19 cellular contexts compared by ENCODE assay signal in the genomic region with DNA sequence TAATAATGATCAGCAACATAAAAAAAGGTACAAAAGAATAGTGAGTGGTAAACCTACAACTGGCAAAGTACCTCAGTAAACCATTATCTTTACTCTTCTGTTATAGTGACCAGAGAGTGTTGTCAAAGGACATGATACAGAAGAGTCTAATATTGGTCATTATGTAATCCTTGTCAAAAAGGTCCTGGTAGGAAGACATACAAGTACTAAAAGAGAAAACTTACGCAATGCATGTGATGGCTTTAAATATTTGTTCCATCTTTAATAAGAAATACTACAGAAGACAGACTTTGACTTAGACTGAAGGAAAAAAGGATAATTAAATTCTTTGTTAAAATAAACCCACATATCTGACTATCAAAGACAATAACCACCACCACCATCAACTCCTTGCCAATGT. TPM values are rescaled to one million over a fixed set of nuclear protein-coding genes. Genes with fewer than 3 reads are reported as not detected.
DNase-seq lines count a peak whose midpoint lies in the region; ATAC-seq, FAIRE-seq and TF ChIP-seq lines count a peak whose summit lies in the region.
"Had no signal": no experiment of that assay in that cellular context is flagged by ENCODE, and none has a peak within 500 bp of the region (broad histone marks: within the 10 kb centered on the region; RNA-seq: fewer than 3 reads in every experiment).

No MANE protein-coding gene starts in this region.

- H3K27me3 ChIP-seq in HepG2 (ENCODE audit: control insufficient read depth in 1 of 2, insufficient read depth in 2 of 2, low read length in 2 of 2) (no peaks in the 10 kb centered on the region), right lobe of liver (no peaks in the 10 kb centered on the region), PC-3 (ENCODE audit: low read length) (no peaks in the 10 kb centered on the region), endothelial cell of umbilical vein (ENCODE audit: control insufficient read depth in 2 of 2, insufficient read depth in 2 of 2, low read length in 2 of 2) (no peaks in the 10 kb centered on the region), skeletal muscle satellite cell (ENCODE audit: control insufficient read depth, insufficient read depth, low read length) (no peaks in the 10 kb centered on the region)
- H3K27me3 ChIP-seq: BE2C had no signal

- in situ Hi-C loops in HepG2 (cut with HindIII; ENCODE audit: extremely low pct_ligation_motif_present, low pct_unique_long_range_greater_than_20kb): no loop called here

- dilution Hi-C loops in endothelial cell of umbilical vein (cut with MboI; ENCODE audit: extremely low pct_ligation_motif_present, low sequenced_read_pairs): no loop called here

- H3K9me1 ChIP-seq in endothelial cell of umbilical vein (replicated peaks; ENCODE audit: control insufficient read depth, extremely low read depth, insufficient read depth, low read length): peaks cover 2% of the 10 kb centered on the region

- H3K9me2 ChIP-seq in PC-3 (replicated peaks; ENCODE audit: low read length): no peaks in the 10 kb centered on the region

- no peak overlapping the region for H2AFZ ChIP-seq in HepG2 (ENCODE audit: low read length)
- no peak overlapping the region for H2AFZ ChIP-seq in PC-3 (ENCODE audit: low read length)
- H2AFZ ChIP-seq in endothelial cell of umbilical vein (ENCODE audit: low read depth, low read length): no peak overlapping the region
- H2AFZ ChIP-seq: GM23338 had no signal

- no peak for ATAC-seq in HepG2
- no peak for ATAC-seq in right lobe of liver
- ATAC-seq in PC-3: no peak
- no peak for ATAC-seq in HG02973 (IDR thresholded peaks at IDR 0.05; ENCODE audit: unreplicated experiment)
- ATAC-seq: CD8-positive, alpha-beta T cell; GM23338 had no signal

- H3F3A ChIP-seq in PC-3 (ENCODE audit: low read length, unreplicated experiment): no peaks in the 10 kb centered on the region

- TF ChIP-seq EP300 in HepG2 (IDR thresholded peaks at IDR 0.05; ENCODE audit: low read depth in 2 of 2, low read length in 2 of 2) (no peak), HepG2 (CRISPR knock-in tag; IDR thresholded peaks at IDR 0.05; ENCODE audit: borderline replicate concordance) (no peak)

- BruUV-seq in HepG2 (replicated peaks; lab: Mats Ljungman, UMichigan) (no TSS peak), PC-3 (replicated peaks; lab: Mats Ljungman, UMichigan) (no TSS peak), endothelial cell of umbilical vein (replicated peaks; lab: Mats Ljungman, UMichigan) (no TSS peak)

- FAIRE-seq in HepG2 (lab: Jason Lieb, UNC) (no peak), endothelial cell of umbilical vein (lab: Jason Lieb, UNC) (no peak)
- FAIRE-seq: D721Med, G401.6, GM12891 had no signal

- no peak overlapping the region for H3K4me3 ChIP-seq in HepG2 (replicated peaks in 1 of 3; ENCODE audit: insufficient read depth in 1 of 3, low read depth in 2 of 3, low read length in 3 of 3)
- H3K4me3 ChIP-seq in right lobe of liver: no peak overlapping the region
- H3K4me3 ChIP-seq in PC-3 (ENCODE audit: low read length): no peak overlapping the region
- no peak overlapping the region for H3K4me3 ChIP-seq in endothelial cell of umbilical vein (replicated peaks in 1 of 3; ENCODE audit: insufficient read depth in 1 of 3, low read depth in 1 of 3, low read length in 3 of 3)
- peak overlapping the region; percentile 11 for H3K4me3 ChIP-seq in skeletal muscle satellite cell (ENCODE audit: low read length)
- H3K4me3 ChIP-seq: GM23338 had no signal

- TF ChIP-seq CTCF in HepG2 (CRISPR knock-in tag; IDR thresholded peaks at IDR 0.05) (no peak), right lobe of liver (IDR thresholded peaks at IDR 0.05) (no peak), PC-3 (conservative IDR thresholded peaks at IDR 0.05; ENCODE audit: low read depth, low read length) (no peak), endothelial cell of umbilical vein (IDR thresholded peaks at IDR 0.05; ENCODE audit: extremely low read depth in 1 of 2, insufficient read depth in 1 of 2, low read depth in 1 of 2, low read length in 2 of 2) (no peak)

- TF ChIP-seq RAD21 in HepG2 (CRISPR knock-in tag; IDR thresholded peaks at IDR 0.05): no peak

- no peaks in the 10 kb centered on the region; the same call in 1 of the 2 replicates for H4K20me1 ChIP-seq in HepG2 (ENCODE audit: insufficient read depth, low read length)
- no peaks in the 10 kb centered on the region for H4K20me1 ChIP-seq in PC-3 (ENCODE audit: low read length)
- H4K20me1 ChIP-seq in endothelial cell of umbilical vein (replicated peaks; ENCODE audit: control insufficient read depth, extremely low read depth, insufficient read depth, low read length): peaks cover 2% of the 10 kb centered on the region

- H3K36me3 ChIP-seq in HepG2 (replicated peaks in 1 of 2; ENCODE audit: control insufficient read depth in 1 of 2, insufficient read depth in 2 of 2, low read length in 2 of 2) (no peaks in the 10 kb centered on the region), right lobe of liver (no peaks in the 10 kb centered on the region), PC-3 (ENCODE audit: low read depth, low read length) (no peaks in the 10 kb centered on the region), endothelial cell of umbilical vein (ENCODE audit: control insufficient read depth in 2 of 2, extremely low read depth in 1 of 2, insufficient read depth in 2 of 2, low read length in 2 of 2) (no peaks in the 10 kb centered on the region), skeletal muscle satellite cell (ENCODE audit: insufficient read depth, low read length) (no peaks in the 10 kb centered on the region)
- H3K36me3 ChIP-seq: BE2C had no signal

- H3K4me1 ChIP-seq in HepG2 (ENCODE audit: insufficient read depth, low read length) (peaks cover 74% of the 10 kb centered on the region), right lobe of liver (peaks cover 0 to 40% (median 17%) of the 10 kb centered on the region in 4 donors), PC-3 (ENCODE audit: insufficient read depth, low read length) (peaks cover 54% of the 10 kb centered on the region), endothelial cell of umbilical vein (ENCODE audit: control insufficient read depth, extremely low read depth, insufficient read depth, low read length) (peaks cover 64% of the 10 kb centered on the region), skeletal muscle satellite cell (ENCODE audit: control insufficient read depth, insufficient read depth, low read length) (peaks cover 36% of the 10 kb centered on the region)
- H3K4me1 ChIP-seq: BE2C had no signal

- peaks cover 16% of the 10 kb centered on the region for H3K4me1 Mint-ChIP-seq in activated T-helper 2 cell treated with anti-CD3 and anti-CD28 coated beads, Interferon-gamma antibody, Interleukin-2, Interleukin-4, amounts not matched to agents 10 μg/mL and 5 μg/mL and 100 μg/mL, durations not matched to agents 14 hours and 24 hours and 36 hours (ENCODE audit: low read depth)

- no peaks in the 10 kb centered on the region for H3K9me3 Mint-ChIP-seq in activated T-helper 2 cell treated with anti-CD3 and anti-CD28 coated beads, Interferon-gamma antibody, Interleukin-2, Interleukin-4, amounts not matched to agents 10 μg/mL and 5 μg/mL and 100 μg/mL, durations not matched to agents 14 hours and 24 hours and 36 hours
- H3K9me3 Mint-ChIP-seq: CD8-positive, alpha-beta T cell; GM23338 had no signal

- WGBS in HepG2 (ENCODE audit: low lambda C conversion rate): 98% methylated on average over 1 of the region's 1 CpG
- WGBS in right lobe of liver (ENCODE audit: insufficient coverage, low coverage, low lambda C conversion rate, missing lambda C conversion rate): 82% methylated on average over 1 of the region's 1 CpG

- H3K9ac ChIP-seq in HepG2 (ENCODE audit: insufficient read depth, low read depth, low read length) (no peak overlapping the region), PC-3 (ENCODE audit: low read length) (no peak overlapping the region), endothelial cell of umbilical vein (replicated peaks; ENCODE audit: extremely low read depth, insufficient read depth, low read length) (no peak overlapping the region), skeletal muscle satellite cell (ENCODE audit: low read depth, low read length) (no peak overlapping the region)

- H3K27ac ChIP-seq in HepG2 (ENCODE audit: extremely low read length, insufficient read depth, low read length): no peak overlapping the region
- no peak overlapping the region for H3K27ac ChIP-seq in right lobe of liver
- H3K27ac ChIP-seq in PC-3 (ENCODE audit: low read length): peak overlapping the region; percentile 53
- peak overlapping the region; percentile 13 for H3K27ac ChIP-seq in endothelial cell of umbilical vein (ENCODE audit: insufficient read depth, low read depth, low read length)

- H3K9me3 ChIP-seq in HepG2 (ENCODE audit: low read length) (no peaks in the 10 kb centered on the region), right lobe of liver (no peaks in the 10 kb centered on the region), PC-3 (ENCODE audit: low read length) (no peaks in the 10 kb centered on the region), endothelial cell of umbilical vein (replicated peaks; ENCODE audit: control insufficient read depth, insufficient read depth, low read length) (no peaks in the 10 kb centered on the region), skeletal muscle satellite cell (replicated peaks; ENCODE audit: low read length) (no peaks in the 10 kb centered on the region)
- H3K9me3 ChIP-seq: BE2C had no signal

- H3K27ac Mint-ChIP-seq in activated T-helper 2 cell treated with anti-CD3 and anti-CD28 coated beads, Interferon-gamma antibody, Interleukin-2, Interleukin-4, amounts not matched to agents 10 μg/mL and 5 μg/mL and 100 μg/mL, durations not matched to agents 14 hours and 24 hours and 36 hours: no peak overlapping the region
- H3K27ac Mint-ChIP-seq: CD14-positive monocyte; CD8-positive, alpha-beta T cell; GM23338 had no signal

- POLR2A ChIA-PET in HepG2 (lab: Yijun Ruan, JAX): no interaction called here
- POLR2A ChIA-PET in PC-3 (lab: Charles Lee; ENCODE audit: unreplicated experiment): interaction anchor here (0.6 kb wide), 1 partner anchor 251 kb away, joined by 4 read pairs; no protein-coding TSS in a partner anchor
- POLR2A ChIA-PET in endothelial cell of umbilical vein (lab: Charles Lee): no interaction called here

- H3K4me2 ChIP-seq in HepG2 (ENCODE audit: low read depth, low read length) (no peak overlapping the region), PC-3 (ENCODE audit: low read length) (peak overlapping the region; percentile 11), endothelial cell of umbilical vein (ENCODE audit: insufficient read depth, low read length) (peak overlapping the region; percentile 22), skeletal muscle satellite cell (ENCODE audit: low read length) (peak overlapping the region; percentile 13)
- H3K4me2 ChIP-seq: GM23338 had no signal

- DNase-seq in HepG2 (ENCODE audit: low spot score) (no peak), right lobe of liver (no peak), PC-3 (no peak), endothelial cell of umbilical vein (ENCODE audit: low read depth, low spot score) (no peak), islet precursor cell (no peak)
- DNase-seq in activated T-helper 2 cell treated with anti-CD3 and anti-CD28 coated beads, Interferon-gamma antibody, Interleukin-2, Interleukin-4, amounts not matched to agents 10 μg/mL and 5 μg/mL and 100 μg/mL, durations not matched to agents 14 hours and 24 hours and 36 hours (ENCODE audit: low spot score): no peak
- DNase-seq: BE2C; CD8-positive, alpha-beta T cell; COR-L47; DMS153; DMS79 treated with DMSO at 0.1 percent for 48 hours; H7 had no signal

- no peaks in the 10 kb centered on the region for H3K36me3 Mint-ChIP-seq in activated T-helper 2 cell treated with anti-CD3 and anti-CD28 coated beads, Interferon-gamma antibody, Interleukin-2, Interleukin-4, amounts not matched to agents 10 μg/mL and 5 μg/mL and 100 μg/mL, durations not matched to agents 14 hours and 24 hours and 36 hours (ENCODE audit: low read depth)
- H3K36me3 Mint-ChIP-seq: CD8-positive, alpha-beta T cell had no signal

- H3K79me2 ChIP-seq in HepG2 (ENCODE audit: insufficient read depth, low read length) (peaks cover 96% of the 10 kb centered on the region), PC-3 (ENCODE audit: low read length) (peaks cover 94% of the 10 kb centered on the region), endothelial cell of umbilical vein (ENCODE audit: control insufficient read depth, insufficient read depth, low read length) (peaks cover 100% of the 10 kb centered on the region)

- TF ChIP-seq POLR2A in HepG2 (IDR thresholded peaks at IDR 0.05; ENCODE audit: insufficient read depth in 1 of 2, low read depth in 2 of 2, low read length in 2 of 2) (no peak), right lobe of liver (IDR thresholded peaks at IDR 0.05) (no peak), endothelial cell of umbilical vein (IDR thresholded peaks at IDR 0.05; ENCODE audit: low read depth, low read length) (no peak)

- CTCF ChIA-PET in HepG2 (lab: Yijun Ruan, JAX; ENCODE audit: low intra/inter-chr PET ratio, low total read pairs) (no interaction called here), PC-3 (lab: Charles Lee) (no interaction called here), endothelial cell of umbilical vein (lab: Charles Lee) (interaction anchor here (0.8 to 1.3 kb wide), 2 partner anchors 36 to 38 kb away, joined by 3 read pairs; no protein-coding TSS in a partner anchor)

- intact Hi-C loops in HepG2 (cut with micrococcal nuclease; ENCODE audit: unreplicated experiment) (loop anchor here (10.0 kb wide), 2 partner anchors 195 to 215 kb away; no protein-coding TSS in a partner anchor), right lobe of liver (cut with DNase I) (loop anchor here in 1 of 2 donors (10.0 kb wide), 1 partner anchor 55 kb away; no protein-coding TSS in a partner anchor), PC-3 (cut with micrococcal nuclease) (no loop called here), endothelial cell of umbilical vein (cut with micrococcal nuclease) (loop anchor here (10.0 kb wide), 1 partner anchor 365 kb away; no protein-coding TSS in a partner anchor)
- intact Hi-C loops in activated T-helper 2 cell treated with anti-CD3 and anti-CD28 coated beads, Interferon-gamma antibody, Interleukin-2, Interleukin-4, amounts not matched to agents 10 μg/mL and 5 μg/mL and 100 μg/mL, durations not matched to agents 14 hours and 24 hours and 36 hours (cut with micrococcal nuclease): loop anchor here (10.0 kb wide), 1 partner anchor 635 kb away; a partner anchor contains a TSS

- peaks cover 31% of the 10 kb centered on the region for H3K27me3 Mint-ChIP-seq in activated T-helper 2 cell treated with anti-CD3 and anti-CD28 coated beads, Interferon-gamma antibody, Interleukin-2, Interleukin-4, amounts not matched to agents 10 μg/mL and 5 μg/mL and 100 μg/mL, durations not matched to agents 14 hours and 24 hours and 36 hours (ENCODE audit: low read depth)

- H3K4me3 Mint-ChIP-seq in activated T-helper 2 cell treated with anti-CD3 and anti-CD28 coated beads, Interferon-gamma antibody, Interleukin-2, Interleukin-4, amounts not matched to agents 10 μg/mL and 5 μg/mL and 100 μg/mL, durations not matched to agents 14 hours and 24 hours and 36 hours (ENCODE audit: low read depth): no peak overlapping the region
- H3K4me3 Mint-ChIP-seq: CD8-positive, alpha-beta T cell; GM23338 had no signal

RNA-seq across cellular contexts. Expression of a gene that starts 6.5 kb away (rescaled TPM):
- total RNA-seq in HepG2 (2016; rRNA removed; fragmentation: Illumina TruSeq; extraction: Trizol) (13.5 and 19.1 TPM in 2 replicates), right lobe of liver (10 to 100 TPM in 5 of 6 experiments, 1 to 10 TPM in 1; 9.4 to 29.9 (median 22.8) TPM), PC-3 (2014; rRNA removed) (21.8 and 25.4 TPM in 2 replicates), endothelial cell of umbilical vein (164 TPM in 2 replicates)
- 6.3 and 6.4 TPM in 2 replicates for total RNA-seq in HepG2 (2016; cell fraction: cytosol; rRNA removed; fragmentation: Illumina TruSeq; extraction: Trizol; ENCODE audit: low read depth)
- 14.2 and 17.5 TPM in 2 replicates for total RNA-seq in HepG2 (2016; cell fraction: insoluble cytoplasmic fraction; rRNA removed; fragmentation: Illumina TruSeq; extraction: Trizol)
- 4.5 and 6.0 TPM in 2 replicates for total RNA-seq in HepG2 (2016; cell fraction: membrane; rRNA removed; fragmentation: Illumina TruSeq; extraction: Trizol)
- 45.8 and 53.4 TPM in 2 replicates for total RNA-seq in HepG2 (2016; cell fraction: nucleus; rRNA removed; fragmentation: Illumina TruSeq; extraction: Trizol)
- polyA plus RNA-seq in HepG2 (2011; rRNA removed) (16.2 and 17.4 TPM in 2 replicates), endothelial cell of umbilical vein (37.5 and 47.4 TPM in 2 replicates)
- polyA plus RNA-seq in HepG2 (2011; cell fraction: cytosol; rRNA removed): 9.8 and 10.6 TPM in 2 replicates
- 23.1 and 29.8 TPM in 2 replicates for polyA plus RNA-seq in HepG2 (2011; cell fraction: nucleus; rRNA removed)
- polyA plus RNA-seq in HepG2 (2012): 12.9 and 13.0 TPM in 2 replicates
- polyA plus RNA-seq in HepG2 (2016; cell fraction: cytosol; fragmentation: Illumina TruSeq; extraction: Trizol; ENCODE audit: low read depth): 0.15 and 0.33 TPM in 2 replicates
- 6.8 TPM in 2 replicates for polyA plus RNA-seq in HepG2 (2016; cell fraction: insoluble cytoplasmic fraction; fragmentation: Illumina TruSeq; extraction: Trizol; ENCODE audit: low read depth)
- 0.62 and 0.66 TPM in 2 replicates for polyA plus RNA-seq in HepG2 (2016; cell fraction: membrane; fragmentation: Illumina TruSeq; extraction: Trizol; ENCODE audit: low read depth)
- polyA plus RNA-seq in HepG2 (2016; cell fraction: nucleus; fragmentation: Illumina TruSeq; extraction: Trizol; ENCODE audit: insufficient read depth, low read depth): 18.9 and 19.8 TPM in 2 replicates
- polyA minus RNA-seq in HepG2 (2011; rRNA and poly(A)+ RNA removed; ENCODE audit: low replicate concordance): 5.9 and 36.9 TPM in 2 replicates
- polyA minus RNA-seq in HepG2 (2011; cell fraction: cytosol; rRNA and poly(A)+ RNA removed): 21.7 and 38.6 TPM in 2 replicates
- polyA minus RNA-seq in HepG2 (2011; cell fraction: nucleus; rRNA and poly(A)+ RNA removed): 212 and 216 TPM in 2 replicates
- polyA plus RNA-seq in endothelial cell of umbilical vein (2011; cell fraction: cytosol; rRNA removed): 37.7 and 38.6 TPM in 2 replicates
- 168 and 178 TPM in 2 replicates for polyA plus RNA-seq in endothelial cell of umbilical vein (2011; cell fraction: nucleus; rRNA removed)
- polyA plus RNA-seq in endothelial cell of umbilical vein (2012): 69.2 and 79.1 TPM in 2 replicates
- 246 and 289 TPM in 2 replicates for polyA minus RNA-seq in endothelial cell of umbilical vein
- polyA minus RNA-seq in endothelial cell of umbilical vein (2011; cell fraction: cytosol; rRNA and poly(A)+ RNA removed): 1.7 TPM
- polyA minus RNA-seq in endothelial cell of umbilical vein (2011; cell fraction: nucleus; rRNA and poly(A)+ RNA removed): 603 and 865 TPM in 2 replicates
- 12.2 and 23.6 TPM in 2 replicates for total RNA-seq in skeletal muscle satellite cell (2012; rRNA removed)
- 0.41 and 0.64 TPM in 2 replicates for total RNA-seq in activated T-helper 2 cell treated with anti-CD3 and anti-CD28 coated beads, Interferon-gamma antibody, Interleukin-2, Interleukin-4, amounts not matched to agents 10 μg/mL and 5 μg/mL and 100 μg/mL, durations not matched to agents 14 hours and 24 hours and 36 hours

RNA-seq across cellular contexts. Expression of a gene that starts 6.8 kb away (rescaled TPM):
- total RNA-seq in HepG2 (2016; rRNA removed; fragmentation: Illumina TruSeq; extraction: Trizol) (30.1 and 44.8 TPM in 2 replicates), right lobe of liver (10 to 100 TPM; 11.2 to 20.9 (median 13.1) TPM), PC-3 (2014; rRNA removed) (8.7 and 14.0 TPM in 2 replicates), endothelial cell of umbilical vein (19.0 and 22.6 TPM in 2 replicates)
- 12.0 and 13.8 TPM in 2 replicates for total RNA-seq in HepG2 (2016; cell fraction: cytosol; rRNA removed; fragmentation: Illumina TruSeq; extraction: Trizol; ENCODE audit: low read depth)
- 29.9 and 44.3 TPM in 2 replicates for total RNA-seq in HepG2 (2016; cell fraction: insoluble cytoplasmic fraction; rRNA removed; fragmentation: Illumina TruSeq; extraction: Trizol)
- total RNA-seq in HepG2 (2016; cell fraction: membrane; rRNA removed; fragmentation: Illumina TruSeq; extraction: Trizol): 31.0 and 38.7 TPM in 2 replicates
- total RNA-seq in HepG2 (2016; cell fraction: nucleus; rRNA removed; fragmentation: Illumina TruSeq; extraction: Trizol): 20.9 and 21.0 TPM in 2 replicates
- polyA plus RNA-seq in HepG2 (2011; rRNA removed) (20.0 and 29.1 TPM in 2 replicates), endothelial cell of umbilical vein (4.6 and 7.8 TPM in 2 replicates)
- polyA plus RNA-seq in HepG2 (2011; cell fraction: cytosol; rRNA removed): 13.8 and 19.6 TPM in 2 replicates
- polyA plus RNA-seq in HepG2 (2011; cell fraction: nucleus; rRNA removed): 3.9 and 4.8 TPM in 2 replicates
- polyA plus RNA-seq in HepG2 (2012): 37.4 and 40.5 TPM in 2 replicates
- polyA plus RNA-seq in HepG2 (2016; cell fraction: cytosol; fragmentation: Illumina TruSeq; extraction: Trizol; ENCODE audit: low read depth): 10.2 and 13.8 TPM in 2 replicates
- 34.0 and 36.2 TPM in 2 replicates for polyA plus RNA-seq in HepG2 (2016; cell fraction: insoluble cytoplasmic fraction; fragmentation: Illumina TruSeq; extraction: Trizol; ENCODE audit: low read depth)
- 20.1 and 24.9 TPM in 2 replicates for polyA plus RNA-seq in HepG2 (2016; cell fraction: membrane; fragmentation: Illumina TruSeq; extraction: Trizol; ENCODE audit: low read depth)
- 11.7 and 17.4 TPM in 2 replicates for polyA plus RNA-seq in HepG2 (2016; cell fraction: nucleus; fragmentation: Illumina TruSeq; extraction: Trizol; ENCODE audit: insufficient read depth, low read depth)
- 7.4 and 8.8 TPM in 2 replicates for polyA minus RNA-seq in HepG2 (2011; rRNA and poly(A)+ RNA removed; ENCODE audit: low replicate concordance)
- 42.6 and 49.1 TPM in 2 replicates for polyA minus RNA-seq in HepG2 (2011; cell fraction: cytosol; rRNA and poly(A)+ RNA removed)
- 45.6 and 48.4 TPM in 2 replicates for polyA minus RNA-seq in HepG2 (2011; cell fraction: nucleus; rRNA and poly(A)+ RNA removed)
- polyA plus RNA-seq in endothelial cell of umbilical vein (2011; cell fraction: cytosol; rRNA removed): 11.9 and 13.0 TPM in 2 replicates
- 6.8 and 7.8 TPM in 2 replicates for polyA plus RNA-seq in endothelial cell of umbilical vein (2011; cell fraction: nucleus; rRNA removed)
- polyA plus RNA-seq in endothelial cell of umbilical vein (2012): 19.8 and 22.3 TPM in 2 replicates
- polyA minus RNA-seq in endothelial cell of umbilical vein: 8.4 and 11.6 TPM in 2 replicates
- 10.2 TPM for polyA minus RNA-seq in endothelial cell of umbilical vein (2011; cell fraction: cytosol; rRNA and poly(A)+ RNA removed)
- polyA minus RNA-seq in endothelial cell of umbilical vein (2011; cell fraction: nucleus; rRNA and poly(A)+ RNA removed): 15.1 and 21.9 TPM in 2 replicates
- 21.4 and 33.5 TPM in 2 replicates for total RNA-seq in skeletal muscle satellite cell (2012; rRNA removed)
- 11.6 and 13.0 TPM in 2 replicates for total RNA-seq in activated T-helper 2 cell treated with anti-CD3 and anti-CD28 coated beads, Interferon-gamma antibody, Interleukin-2, Interleukin-4, amounts not matched to agents 10 μg/mL and 5 μg/mL and 100 μg/mL, durations not matched to agents 14 hours and 24 hours and 36 hours

Comparison
In these comparisons a context has a peak if more than half of its experiments do, and no peak if none do; other contexts are left out.
1. H3K27ac ChIP-seq: peak in PC-3 (single experiment) and endothelial cell of umbilical vein (single experiment); none in HepG2 (single experiment) and right lobe of liver (0 of 3).